In genomic region chr1:20633190-20634064, GRCh38 we compare ENCODE assay signal across 8 cellular contexts. TPM values are rescaled to one million over a fixed set of nuclear protein-coding genes. Genes with fewer than 3 reads are reported as not detected.
A peak's percentile ranks its signal among the peaks of the same experiment; 100 is the strongest.
DNase-seq lines count a peak whose midpoint lies in the region; ATAC-seq and TF ChIP-seq lines count a peak whose summit lies in the region.

TSS of gene PINK1 (plus strand) at chr1:20633458. CDS start at chr1:20633549, 91 bp downstream.

- no TSS peak for BruUV-seq in mammary epithelial cell (replicated peaks; lab: Mats Ljungman, UMichigan)

- H3K4me2 ChIP-seq in mammary epithelial cell (ENCODE audit: insufficient read depth, low read depth, low read length) = peak within 1 kb of the TSS; percentile 94

- H3K27me3 ChIP-seq in mammary epithelial cell (ENCODE audit: insufficient read depth, low read length) = no peaks in the 10 kb centered on the region
- 0 out of 2 replicates have a peak, but pooled peaks cover 4% of the 10 kb centered on the region for H3K27me3 ChIP-seq in iPS-20b (ENCODE audit: insufficient read depth, low read length)
- no peaks in the 10 kb centered on the region for H3K27me3 ChIP-seq in skeletal muscle tissue (ENCODE audit: control insufficient read depth in 3 of 3, insufficient read depth in 3 of 3, low read length in 3 of 3)

- H3K9me3 ChIP-seq in mammary epithelial cell (replicated peaks; ENCODE audit: insufficient read depth, low read length) (no peaks in the 10 kb centered on the region), iPS-20b (ENCODE audit: insufficient read depth, low read depth, low read length) (no peaks in the 10 kb centered on the region; the same call in 1 of the 2 replicates), skeletal muscle tissue (ENCODE audit: control insufficient read depth in 3 of 3, low read length in 3 of 3) (no peaks in the 10 kb centered on the region)

- peaks cover 10% of the 10 kb centered on the region for H3K4me1 ChIP-seq in mammary epithelial cell (ENCODE audit: insufficient read depth, low read length)
- peaks cover 3% of the 10 kb centered on the region for H3K4me1 ChIP-seq in iPS-20b (ENCODE audit: insufficient read depth, low read length)
- peaks cover 8 to 16% (median 13%) of the 10 kb centered on the region in 3 donors for H3K4me1 ChIP-seq in skeletal muscle tissue (ENCODE audit: control insufficient read depth in 3 of 3, insufficient read depth in 3 of 3, low read length in 3 of 3)

- TF ChIP-seq CTCF in WI38 (IDR thresholded peaks at IDR 0.05; ENCODE audit: low read depth, low read length) (peak; percentile 98), mammary epithelial cell (conservative IDR thresholded peaks at IDR 0.05 in 1 of 2, IDR thresholded peaks at IDR 0.05 in 1 of 2; ENCODE audit: extremely low read depth in 1 of 2, insufficient read depth in 1 of 2, low read depth in 1 of 2, low read length in 2 of 2) (peak; percentile 94 to 95)

- dilution Hi-C loops in mammary epithelial cell (cut with HindIII; ENCODE audit: low sequenced_read_pairs) = loop anchor here (5.0 kb wide), 1 partner anchor 51 kb away; no protein-coding TSS in a partner anchor

- ATAC-seq in HG02678 (IDR thresholded peaks at IDR 0.05; ENCODE audit: unreplicated experiment) = peak; percentile 74
- no peak for ATAC-seq in GM18873 (IDR thresholded peaks at IDR 0.05; ENCODE audit: low FRiP score, unreplicated experiment)

- 1% methylated on average over 19 of the region's 93 CpGs for WGBS in mammary epithelial cell (ENCODE audit: low coverage, missing lambda C conversion rate)

- H3K9ac ChIP-seq in mammary epithelial cell (ENCODE audit: insufficient read depth, low read length) (peak within 1 kb of the TSS; percentile 75), iPS-20b (ENCODE audit: low read depth, low read length) (peak within 1 kb of the TSS; percentile 81; the same call in 1 of the 2 replicates), skeletal muscle tissue (ENCODE audit: low read depth in 1 of 3, low read length in 3 of 3) (peak within 1 kb of the TSS; percentile 89 to 97 (median 94))

- CTCF ChIA-PET in mammary epithelial cell (lab: Charles Lee; ENCODE audit: low non-redundant PET) = interaction anchor here (0.5 to 2.0 kb wide), 6 partner anchors 32 to 271 kb away, joined by 3 to 50 read pairs (median 8); no protein-coding TSS in a partner anchor

- H3K79me2 ChIP-seq in mammary epithelial cell (ENCODE audit: insufficient read depth, low read length) = peaks cover 13% of the 10 kb centered on the region

- H4K20me1 ChIP-seq in mammary epithelial cell (ENCODE audit: insufficient read depth, low read length) = no peaks in the 10 kb centered on the region

- peaks cover 4% of the 10 kb centered on the region for H3K36me3 ChIP-seq in mammary epithelial cell (ENCODE audit: insufficient read depth, low read length)
- peaks cover 7% of the 10 kb centered on the region; the same call in 1 of the 2 replicates for H3K36me3 ChIP-seq in iPS-20b (ENCODE audit: insufficient read depth, low read depth, low read length)
- H3K36me3 ChIP-seq in skeletal muscle tissue (ENCODE audit: control insufficient read depth in 3 of 3, insufficient read depth in 3 of 3, low read length in 3 of 3) = peaks cover 15 to 18% (median 16%) of the 10 kb centered on the region in 3 donors

- H3K4me3 ChIP-seq in WI38 (ENCODE audit: low read depth, low read length) = peak within 1 kb of the TSS; percentile 84
- peak within 1 kb of the TSS; percentile 32 to 80 (median 58) for H3K4me3 ChIP-seq in mammary epithelial cell (replicated peaks in 1 of 3; ENCODE audit: insufficient read depth in 1 of 3, low read depth in 2 of 3, low read length in 3 of 3)
- peak within 1 kb of the TSS; percentile 86 for H3K4me3 ChIP-seq in iPS-20b (ENCODE audit: low read length)
- peak within 1 kb of the TSS; percentile 79 to 97 (median 82) for H3K4me3 ChIP-seq in skeletal muscle tissue (ENCODE audit: low read length in 3 of 3)

- peak; percentile 87 for DNase-seq in G401 (ENCODE audit: low spot score)
- DNase-seq in NCI-H2107 (lab: John Stamatoyannopoulos, UW) = peak; percentile 61
- peak; percentile 74 for DNase-seq in mammary epithelial cell

- in situ Hi-C loops in G401 (cut with HindIII; ENCODE audit: low sequenced_read_pairs) = no loop called here
- in situ Hi-C loops in mammary epithelial cell (cut with MboI; ENCODE audit: low sequenced_read_pairs in 2 of 2) = no loop called here

- intact Hi-C loops in mammary epithelial cell (cut with micrococcal nuclease) = loop anchor here (1.0 to 10.0 kb wide), 6 partner anchors 29 to 716 kb away; partner anchors contain the start of gene CDA

- H2AFZ ChIP-seq in mammary epithelial cell (ENCODE audit: low read depth, low read length) = peak within 1 kb of the TSS; percentile 95

- peak within 1 kb of the TSS; percentile 69 for H3K27ac ChIP-seq in mammary epithelial cell (ENCODE audit: insufficient read depth, low read depth, low read length)
- H3K27ac ChIP-seq in iPS-20b (ENCODE audit: low read length) = peak within 1 kb of the TSS; percentile 23
- H3K27ac ChIP-seq in skeletal muscle tissue (ENCODE audit: low read depth, low read length) = peak within 1 kb of the TSS; percentile 90

RNA-seq across cellular contexts. Expression of gene PINK1, which starts in this region (rescaled TPM):
- total RNA-seq in G401 (2014; rRNA removed; shearing (Covaris generic)) = 53.3 and 57.1 TPM in 2 replicates
- total RNA-seq in mammary epithelial cell (10 to 100 TPM; 57.2 to 90.0 TPM), skeletal muscle tissue (56.4 TPM)
- polyA plus RNA-seq in mammary epithelial cell = 55.6 TPM
- 23.6 TPM for polyA minus RNA-seq in mammary epithelial cell

Comparison
In these comparisons a context has a peak if more than half of its experiments do, and no peak if none do; other contexts are left out.
1. H3K27ac ChIP-seq: peak in every context shown above with its lines; median percentile 90 in skeletal muscle tissue; 69 in mammary epithelial cell; 23 in iPS-20b.